ENCODE assay signal across 8 cellular contexts in genomic region chr7:117041007-117041406, GRCh38.
DNase-seq lines count a peak whose midpoint lies in the region; ATAC-seq, FAIRE-seq and TF ChIP-seq lines count a peak whose summit lies in the region.
"Had no signal": no experiment of that assay in that cellular context is flagged by ENCODE, and none has a peak within 500 bp of the region (broad histone marks: within the 10 kb centered on the region; RNA-seq: fewer than 3 reads in every experiment).

No MANE protein-coding gene starts in this region.

- FAIRE-seq in urothelium cell line (lab: Jason Lieb, UNC) = no peak

- peak; percentile 16 for DNase-seq in fibroblast of villous mesenchyme (ENCODE audit: low read depth)
- no peak for DNase-seq in left lobe of liver (ENCODE audit: low spot score)
- DNase-seq in urothelium cell line (ENCODE audit: low spot score) = no peak
- no peak for DNase-seq in mucosa of gallbladder (ENCODE audit: low spot score)
- DNase-seq: NCI-H1930 had no signal

- no peak for TF ChIP-seq CTCF in fibroblast of villous mesenchyme (IDR thresholded peaks at IDR 0.05; ENCODE audit: insufficient read depth, low read depth, low read length)

- H3K4me3 ChIP-seq in fibroblast of villous mesenchyme (ENCODE audit: low read depth, low read length) = no peak overlapping the region

- ATAC-seq in GM18517 (IDR thresholded peaks at IDR 0.05; ENCODE audit: unreplicated experiment) = peak; percentile 86
- peak; percentile 84 for ATAC-seq in GM21390 (IDR thresholded peaks at IDR 0.05; ENCODE audit: unreplicated experiment)
- peak; percentile 81 for ATAC-seq in HG03159 (IDR thresholded peaks at IDR 0.05; ENCODE audit: unreplicated experiment)
- no peak for ATAC-seq in left lobe of liver
